Comparison of ENCODE assay signal across 10 cellular contexts in genomic region chr14:73295198-73295796, GRCh38. TPM values are rescaled to one million over a fixed set of nuclear protein-coding genes. Genes with fewer than 3 reads are reported as not detected.
DNase-seq lines count a peak whose midpoint lies in the region; ATAC-seq, FAIRE-seq and TF ChIP-seq lines count a peak whose summit lies in the region.
"Had no signal": no experiment of that assay in that cellular context is flagged by ENCODE, and none has a peak within 500 bp of the region (broad histone marks: within the 10 kb centered on the region; RNA-seq: fewer than 3 reads in every experiment).

No MANE protein-coding gene starts in this region.

- no peak for TF ChIP-seq POLR2A in A549 (IDR thresholded peaks at IDR 0.05; ENCODE audit: low read length)

- peak; percentile 59 to 71 for TF ChIP-seq RAD21 in A549 (conservative IDR thresholded peaks at IDR 0.05 in 1 of 2, IDR thresholded peaks at IDR 0.05 in 1 of 2)

- H3K9me1 ChIP-seq in keratinocyte (ENCODE audit: control insufficient read depth, extremely low read depth, insufficient read depth, low read length): no peaks in the 10 kb centered on the region

- no peaks in the 10 kb centered on the region for H3K27me3 ChIP-seq in keratinocyte (ENCODE audit: control insufficient read depth, extremely low read depth, insufficient read depth, low read length)

- no peak overlapping the region for H2AFZ ChIP-seq in keratinocyte (ENCODE audit: control insufficient read depth, low read length)

- dilution Hi-C loops in keratinocyte (cut with MboI; ENCODE audit: extremely low pct_ligation_motif_present, low sequenced_read_pairs): no loop called here

- peak; percentile 43 to 44 for DNase-seq in A549 (ENCODE audit: low read depth in 1 of 2, low spot score in 1 of 2)
- peak; percentile 46 for DNase-seq in NCI-H2227 (lab: John Stamatoyannopoulos, UW; ENCODE audit: unreplicated experiment)
- peak; percentile 31 for DNase-seq in astrocyte of the cerebellum (ENCODE audit: low read depth)
- no peak for DNase-seq in keratinocyte (ENCODE audit: low read depth, low spot score)
- DNase-seq in activated CD8-positive, alpha-beta memory T cell treated with anti-CD3 and anti-CD28 coated beads, Interleukin-2, amount 10 ng/mL, durations not matched to agents 7 days and 5 days: no peak
- no peak for DNase-seq in activated naive CD8-positive, alpha-beta T cell treated with anti-CD3 and anti-CD28 coated beads for 36 hours

- peak overlapping the region; percentile 1; the same call in 1 of the 3 replicates for H3K4me2 ChIP-seq in A549
- no peak overlapping the region for H3K4me2 ChIP-seq in keratinocyte (ENCODE audit: control insufficient read depth, extremely low read depth, insufficient read depth, low read depth, low read length)

- H3K9me3 ChIP-seq in A549: no peaks in the 10 kb centered on the region
- no peaks in the 10 kb centered on the region for H3K9me3 ChIP-seq in keratinocyte (ENCODE audit: control insufficient read depth, low read depth, low read length)

- H3K4me1 ChIP-seq in A549: peaks cover 23% of the 10 kb centered on the region
- H3K4me1 ChIP-seq in keratinocyte (ENCODE audit: control insufficient read depth, extremely low read depth, insufficient read depth, low read length): no peaks in the 10 kb centered on the region

- H3K27ac ChIP-seq in A549 (peak overlapping the region in 1 of 2 experiments; percentile 58; a peak in 1 of 6 replicates), keratinocyte (ENCODE audit: control insufficient read depth, insufficient read depth, low read length) (no peak overlapping the region)

- FAIRE-seq in A549 (lab: Jason Lieb, UNC) (peak; percentile 51), keratinocyte (lab: Jason Lieb, UNC) (no peak)

- CTCF ChIA-PET in A549 (lab: Yijun Ruan, JAX): interaction anchor here (0.5 to 3.8 kb wide), 54 partner anchors 10 to 552 kb away, joined by 3 to 176 read pairs (median 5); partner anchors contain the start of genes ACOT2 and NUMB
- CTCF ChIA-PET in activated CD8-positive, alpha-beta memory T cell treated with anti-CD3 and anti-CD28 coated beads, Interleukin-2, amount 10 ng/mL, durations not matched to agents 7 days and 5 days (lab: Charles Lee): interaction anchor here (0.6 to 3.0 kb wide), 30 partner anchors 9 to 205 kb away, joined by 3 to 47 read pairs (median 4); partner anchors contain the start of genes NUMB, PSEN1 and RIOX1

- H3K9me3 Mint-ChIP-seq in activated CD8-positive, alpha-beta memory T cell treated with anti-CD3 and anti-CD28 coated beads, Interleukin-2, amount 10 ng/mL, durations not matched to agents 7 days and 5 days (ENCODE audit: low read depth): no peaks in the 10 kb centered on the region
- H3K9me3 Mint-ChIP-seq in activated naive CD8-positive, alpha-beta T cell treated with anti-CD3 and anti-CD28 coated beads for 36 hours: no peaks in the 10 kb centered on the region
- H3K9me3 Mint-ChIP-seq: dendritic cell treated with granulocyte-macrophage colony-stimulating factor and Interleukin-4, amounts not matched to agents 40 ng/mL and 50 ng/mL, for 4 days; stimulated activated naive CD8-positive, alpha-beta T cell treated with anti-CD3 and anti-CD28 coated beads, Interleukin-15, Interleukin-2, amounts not matched to agents 100 ng/mL and 50 ng/mL, for 24 hours had no signal

- peaks cover 24% of the 10 kb centered on the region for H3K36me3 Mint-ChIP-seq in activated CD8-positive, alpha-beta memory T cell treated with anti-CD3 and anti-CD28 coated beads, Interleukin-2, amount 10 ng/mL, durations not matched to agents 7 days and 5 days
- H3K36me3 Mint-ChIP-seq in activated naive CD8-positive, alpha-beta T cell treated with anti-CD3 and anti-CD28 coated beads for 36 hours: peaks cover 5% of the 10 kb centered on the region

- no peak overlapping the region for H3K4me3 ChIP-seq in A549
- H3K4me3 ChIP-seq in astrocyte of the cerebellum (ENCODE audit: low read depth, low read length): no peak overlapping the region
- no peak overlapping the region for H3K4me3 ChIP-seq in keratinocyte (ENCODE audit: control insufficient read depth in 2 of 3, extremely low read depth in 1 of 3, insufficient read depth in 2 of 3, low read depth in 1 of 3, low read length in 3 of 3)

- in situ Hi-C loops in astrocyte of the cerebellum (cut with HindIII; ENCODE audit: low sequenced_read_pairs): no loop called here

- TF ChIP-seq EP300 in A549 (IDR thresholded peaks at IDR 0.05): no peak

- POLR2A ChIA-PET in A549 (lab: Yijun Ruan, JAX): interaction anchor here (1.2 to 1.3 kb wide), 2 partner anchors 176 to 317 kb away, joined by 3 to 8 read pairs; partner anchors contain the start of gene ACOT6

- no peaks in the 10 kb centered on the region for H3K27me3 Mint-ChIP-seq in activated CD8-positive, alpha-beta memory T cell treated with anti-CD3 and anti-CD28 coated beads, Interleukin-2, amount 10 ng/mL, durations not matched to agents 7 days and 5 days
- H3K27me3 Mint-ChIP-seq in activated naive CD8-positive, alpha-beta T cell treated with anti-CD3 and anti-CD28 coated beads for 36 hours: no peaks in the 10 kb centered on the region
- H3K27me3 Mint-ChIP-seq: dendritic cell treated with granulocyte-macrophage colony-stimulating factor and Interleukin-4, amounts not matched to agents 40 ng/mL and 50 ng/mL, for 4 days; stimulated activated naive CD8-positive, alpha-beta T cell treated with anti-CD3 and anti-CD28 coated beads, Interleukin-15, Interleukin-2, amounts not matched to agents 100 ng/mL and 50 ng/mL, for 24 hours had no signal

- no peak overlapping the region for H3K4me3 Mint-ChIP-seq in activated CD8-positive, alpha-beta memory T cell treated with anti-CD3 and anti-CD28 coated beads, Interleukin-2, amount 10 ng/mL, durations not matched to agents 7 days and 5 days
- H3K4me3 Mint-ChIP-seq in activated naive CD8-positive, alpha-beta T cell treated with anti-CD3 and anti-CD28 coated beads for 36 hours: no peak overlapping the region
- H3K4me3 Mint-ChIP-seq: dendritic cell treated with granulocyte-macrophage colony-stimulating factor and Interleukin-4, amounts not matched to agents 40 ng/mL and 50 ng/mL, for 4 days; stimulated activated naive CD8-positive, alpha-beta T cell treated with anti-CD3 and anti-CD28 coated beads, Interleukin-15, Interleukin-2, amounts not matched to agents 100 ng/mL and 50 ng/mL, for 24 hours had no signal

- WGBS in A549 (ENCODE audit: missing lambda C conversion rate): 46% methylated on average over 1 of the region's 1 CpG

- H3K79me2 ChIP-seq in keratinocyte (ENCODE audit: control insufficient read depth, insufficient read depth, low read length): no peaks in the 10 kb centered on the region

- peaks cover 7 to 9% of the 10 kb centered on the region in 2 experiments for H3K36me3 ChIP-seq in keratinocyte (ENCODE audit: control insufficient read depth in 2 of 2, extremely low read depth in 1 of 2, insufficient read depth in 2 of 2, low read length in 2 of 2)

- no peak overlapping the region for H3K27ac Mint-ChIP-seq in activated CD8-positive, alpha-beta memory T cell treated with anti-CD3 and anti-CD28 coated beads, Interleukin-2, amount 10 ng/mL, durations not matched to agents 7 days and 5 days
- no peak overlapping the region for H3K27ac Mint-ChIP-seq in activated naive CD8-positive, alpha-beta T cell treated with anti-CD3 and anti-CD28 coated beads for 36 hours
- H3K27ac Mint-ChIP-seq: dendritic cell treated with granulocyte-macrophage colony-stimulating factor and Interleukin-4, amounts not matched to agents 40 ng/mL and 50 ng/mL, for 4 days; stimulated activated naive CD8-positive, alpha-beta T cell treated with anti-CD3 and anti-CD28 coated beads, Interleukin-15, Interleukin-2, amounts not matched to agents 100 ng/mL and 50 ng/mL, for 24 hours had no signal

- no peaks in the 10 kb centered on the region for H4K20me1 ChIP-seq in keratinocyte (ENCODE audit: control insufficient read depth, extremely low read depth, insufficient read depth, low read length)

- peak; percentile 47 to 71; a peak in 3 of 6 replicates for ATAC-seq in A549
- no peak for ATAC-seq in activated CD8-positive, alpha-beta memory T cell treated with anti-CD3 and anti-CD28 coated beads, Interleukin-2, amount 10 ng/mL, durations not matched to agents 7 days and 5 days
- ATAC-seq in GM21619 (IDR thresholded peaks at IDR 0.05; ENCODE audit: unreplicated experiment): no peak

- TF ChIP-seq CTCF in A549 (IDR thresholded peaks at IDR 0.05): peak; percentile 82
- peak; percentile 64 for TF ChIP-seq CTCF in GM12872 (IDR thresholded peaks at IDR 0.05; ENCODE audit: insufficient read depth, low read depth, low read length)
- peak; percentile 54 for TF ChIP-seq CTCF in astrocyte of the cerebellum (IDR thresholded peaks at IDR 0.05; ENCODE audit: low read depth, low read length, missing control alignments)
- peak in 2 of 3 experiments; percentile 34 to 56 for TF ChIP-seq CTCF in keratinocyte (optimal IDR thresholded peaks at IDR 0.05 in 1 of 3, IDR thresholded peaks at IDR 0.05 in 1 of 3, conservative IDR thresholded peaks at IDR 0.05 in 1 of 3; ENCODE audit: extremely low read depth in 1 of 3, insufficient read depth in 2 of 3, low read length in 3 of 3)

- H3K9ac ChIP-seq in keratinocyte (ENCODE audit: control insufficient read depth, extremely low read depth, insufficient read depth, low read length): no peak overlapping the region

- H3K4me1 Mint-ChIP-seq in activated CD8-positive, alpha-beta memory T cell treated with anti-CD3 and anti-CD28 coated beads, Interleukin-2, amount 10 ng/mL, durations not matched to agents 7 days and 5 days: peaks cover 22% of the 10 kb centered on the region
- peaks cover 18% of the 10 kb centered on the region for H3K4me1 Mint-ChIP-seq in activated naive CD8-positive, alpha-beta T cell treated with anti-CD3 and anti-CD28 coated beads for 36 hours

TF ChIP-seq in A549, 52 proteins besides CTCF, POLR2A, EP300 and RAD21 (continues in another document):
- TF ChIP-seq HOXA7 (CRISPR knock-in tag; IDR thresholded peaks at IDR 0.05): no peak

RNA-seq across cellular contexts. Expression of gene PAPLN, which starts 58.0 kb away (rescaled TPM):
- polyA plus RNA-seq in A549 (2011; rRNA removed) (4.3 and 5.0 TPM in 2 replicates), A549 (2017; fragmentation: RNase III; extraction: RNeasy Plus Mini Kit Qiagen cat#74134 plus additional on column Dnase treatment) (4.5 to 6.6 TPM (median 5.0 TPM) in 3 replicates), keratinocyte (4.7 to 18.6 TPM (median 8.2 TPM) in 3 replicates)
- 5.9 and 9.2 TPM in 2 replicates for polyA plus RNA-seq in A549 (2012; cell fraction: cytosol; rRNA removed)
- polyA plus RNA-seq in A549 (2012; cell fraction: nucleus; rRNA removed): 48.0 and 53.9 TPM in 2 replicates
- polyA minus RNA-seq in A549 (2011; rRNA and poly(A)+ RNA removed): 5.9 and 7.1 TPM in 2 replicates
- polyA plus RNA-seq in keratinocyte (2011; ENCODE audit: low read depth): 8.2 TPM
- 2.9 and 3.6 TPM in 2 replicates for polyA plus RNA-seq in keratinocyte (2011; cell fraction: cytosol; rRNA removed)
- polyA plus RNA-seq in keratinocyte (2011; cell fraction: nucleus; rRNA removed): 47.3 and 63.7 TPM in 2 replicates
- 2.9 and 6.9 TPM in 2 replicates for polyA plus RNA-seq in keratinocyte (2012; ENCODE audit: low replicate concordance)
- 4.1 to 11.0 TPM (median 7.7 TPM) in 3 replicates for polyA minus RNA-seq in keratinocyte
- 4.8 TPM for polyA minus RNA-seq in keratinocyte (2011; cell fraction: cytosol; rRNA and poly(A)+ RNA removed)
- 18.5 and 20.1 TPM in 2 replicates for polyA minus RNA-seq in keratinocyte (2011; cell fraction: nucleus; rRNA and poly(A)+ RNA removed)
- total RNA-seq in activated CD8-positive, alpha-beta memory T cell treated with anti-CD3 and anti-CD28 coated beads, Interleukin-2, amount 10 ng/mL, durations not matched to agents 7 days and 5 days: 1 to 10 TPM in 1 of 2 experiments, under 1 TPM in 1; 0.73 to 1.8 TPM
- under 1 TPM; 0.10 to 0.36 TPM for total RNA-seq in activated naive CD8-positive, alpha-beta T cell treated with anti-CD3 and anti-CD28 coated beads for 36 hours

Comparison
In these comparisons a context has a peak if more than half of its experiments do, and no peak if none do; other contexts are left out.
1. ATAC-seq: peak in A549 (2 of 2); none in activated CD8-positive, alpha-beta memory T cell treated with anti-CD3 and anti-CD28 coated beads, Interleukin-2, amount 10 ng/mL, durations not matched to agents 7 days and 5 days (single experiment) and GM21619 (single experiment).
2. DNase-seq: peak in A549 (2 of 2), NCI-H2227 (single experiment) and astrocyte of the cerebellum (single experiment); none in keratinocyte (single experiment), activated CD8-positive, alpha-beta memory T cell treated with anti-CD3 and anti-CD28 coated beads, Interleukin-2, amount 10 ng/mL, durations not matched to agents 7 days and 5 days (single experiment) and activated naive CD8-positive, alpha-beta T cell treated with anti-CD3 and anti-CD28 coated beads for 36 hours (single experiment).
3. Peak in every context shown above with its lines, with median percentiles within 50 percentile points of each other: CTCF ChIP-seq.